1 cellular context compared by ENCODE assay signal in the genomic region with DNA sequence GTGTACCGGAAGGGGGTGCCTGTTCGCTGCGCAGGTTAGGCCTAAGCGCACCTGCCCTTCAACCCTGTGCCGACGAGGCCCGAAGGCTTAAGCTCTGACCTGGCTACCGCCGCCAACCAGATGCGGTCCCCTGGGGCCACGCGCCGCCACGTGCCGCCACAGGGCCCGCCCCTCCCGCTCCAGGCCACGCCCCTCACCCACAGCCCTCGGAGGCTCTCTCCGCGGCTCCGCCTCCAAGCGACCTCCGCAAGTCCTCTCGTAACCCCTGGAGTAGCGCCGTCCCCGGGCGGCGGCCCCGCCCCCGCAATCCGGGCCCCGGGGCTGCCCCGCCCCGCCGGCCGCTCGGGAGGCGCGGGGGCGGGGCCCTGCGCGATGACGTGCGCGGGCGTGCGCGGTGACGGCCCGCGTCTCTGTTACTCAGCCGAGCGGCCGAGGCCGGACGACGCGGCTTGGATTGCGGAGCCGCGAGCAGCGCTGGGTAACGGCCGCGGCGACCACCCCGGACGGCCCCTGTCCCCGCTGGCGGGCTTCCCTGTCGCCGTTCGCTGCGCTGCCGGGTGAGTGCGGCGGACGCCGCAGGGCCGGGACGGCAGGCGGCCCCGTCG.
A peak's percentile ranks its signal among the peaks of the same experiment; 100 is the strongest.
TF ChIP-seq lines count a peak whose summit lies in the region.

A gene (plus strand): TSS at position 413 of the 605 bp plus-strand sequence. CDS start 94,984 bp downstream, outside the sequence.

TF ChIP-seq in HepG2, 621 proteins besides CTCF, POLR2A, EP300 and RAD21 (continued from another document and continues in another):
- TF ChIP-seq, protein P1, sequence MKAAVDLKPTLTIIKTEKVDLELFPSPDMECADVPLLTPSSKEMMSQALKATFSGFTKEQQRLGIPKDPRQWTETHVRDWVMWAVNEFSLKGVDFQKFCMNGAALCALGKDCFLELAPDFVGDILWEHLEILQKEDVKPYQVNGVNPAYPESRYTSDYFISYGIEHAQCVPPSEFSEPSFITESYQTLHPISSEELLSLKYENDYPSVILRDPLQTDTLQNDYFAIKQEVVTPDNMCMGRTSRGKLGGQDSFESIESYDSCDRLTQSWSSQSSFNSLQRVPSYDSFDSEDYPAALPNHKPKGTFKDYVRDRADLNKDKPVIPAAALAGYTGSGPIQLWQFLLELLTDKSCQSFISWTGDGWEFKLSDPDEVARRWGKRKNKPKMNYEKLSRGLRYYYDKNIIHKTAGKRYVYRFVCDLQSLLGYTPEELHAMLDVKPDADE (CRISPR knock-in tag; IDR thresholded peaks at IDR 0.05) = 0 out of 2 replicates have a peak, but pooled peaks have one; percentile 64
- TF ChIP-seq ZNF788 (CRISPR knock-in tag; IDR thresholded peaks at IDR 0.05; ENCODE audit: borderline replicate concordance) (peak; percentile 71; the same call in 1 of the 2 replicates), CC2D1A (CRISPR knock-in tag; IDR thresholded peaks at IDR 0.05) (no peak), ZNF629 (CRISPR knock-in tag; conservative IDR thresholded peaks at IDR 0.05) (0 out of 2 replicates have a peak, but pooled peaks have one; percentile 26), ZBTB3 (CRISPR knock-in tag; IDR thresholded peaks at IDR 0.05; ENCODE audit: borderline replicate concordance, low read depth) (peak; percentile 61; the same call in 1 of the 2 replicates), RCOR2 (CRISPR knock-in tag; IDR thresholded peaks at IDR 0.05) (no peak), POLR2AphosphoS2 (IDR thresholded peaks at IDR 0.05; ENCODE audit: low read depth, low read length) (no peak), TBX2 (CRISPR knock-in tag; IDR thresholded peaks at IDR 0.05; ENCODE audit: borderline replicate concordance) (peak; percentile 58), ZNF713 (CRISPR knock-in tag; IDR thresholded peaks at IDR 0.05) (0 out of 2 replicates have a peak, but pooled peaks have one; percentile 49), ZBTB7B (CRISPR knock-in tag; IDR thresholded peaks at IDR 0.05) (0 out of 2 replicates have a peak, but pooled peaks have one; percentile 37), RFXAP (CRISPR knock-in tag; IDR thresholded peaks at IDR 0.05; ENCODE audit: borderline replicate concordance) (peak; percentile 90), FIP1L1 (IDR thresholded peaks at IDR 0.05; ENCODE audit: borderline replicate concordance, insufficient read depth, low read depth, low read length) (no peak), ZNF230 (CRISPR knock-in tag; IDR thresholded peaks at IDR 0.05) (peak; percentile 94), LCORL (IDR thresholded peaks at IDR 0.05) (no peak), LCORL (CRISPR knock-in tag; IDR thresholded peaks at IDR 0.05) (peak; percentile 61; the same call in 1 of the 2 replicates), ZNF292 (CRISPR knock-in tag; IDR thresholded peaks at IDR 0.05; ENCODE audit: borderline replicate concordance, low read depth) (no peak), ZNF30 (CRISPR knock-in tag; IDR thresholded peaks at IDR 0.05) (peak; percentile 96), ZNF180 (CRISPR knock-in tag; IDR thresholded peaks at IDR 0.05; ENCODE audit: borderline replicate concordance, low read depth) (no peak; the same call in 1 of the 2 replicates), ZEB1 (IDR thresholded peaks at IDR 0.05; ENCODE audit: insufficient replicate concordance, low read depth) (peak; percentile 81), ZBTB7A (CRISPR knock-in tag; IDR thresholded peaks at IDR 0.05) (no peak; the same call in 1 of the 2 replicates), SNAPC2 (CRISPR knock-in tag; IDR thresholded peaks at IDR 0.05) (no peak), PAX8 (CRISPR knock-in tag; IDR thresholded peaks at IDR 0.05; ENCODE audit: borderline replicate concordance) (0 out of 2 replicates have a peak, but pooled peaks have one; percentile 38), FOXO1 (CRISPR knock-in tag; IDR thresholded peaks at IDR 0.05) (no peak), ELF1 (CRISPR knock-in tag; IDR thresholded peaks at IDR 0.05) (no peak), ISX (CRISPR knock-in tag; conservative IDR thresholded peaks at IDR 0.05) (peak; percentile 66; the same call in 1 of the 2 replicates), RARG (CRISPR knock-in tag; IDR thresholded peaks at IDR 0.05; ENCODE audit: low read depth) (no peak), AKAP8 (CRISPR knock-in tag; IDR thresholded peaks at IDR 0.05) (no peak)
- TF ChIP-seq, protein P2, sequence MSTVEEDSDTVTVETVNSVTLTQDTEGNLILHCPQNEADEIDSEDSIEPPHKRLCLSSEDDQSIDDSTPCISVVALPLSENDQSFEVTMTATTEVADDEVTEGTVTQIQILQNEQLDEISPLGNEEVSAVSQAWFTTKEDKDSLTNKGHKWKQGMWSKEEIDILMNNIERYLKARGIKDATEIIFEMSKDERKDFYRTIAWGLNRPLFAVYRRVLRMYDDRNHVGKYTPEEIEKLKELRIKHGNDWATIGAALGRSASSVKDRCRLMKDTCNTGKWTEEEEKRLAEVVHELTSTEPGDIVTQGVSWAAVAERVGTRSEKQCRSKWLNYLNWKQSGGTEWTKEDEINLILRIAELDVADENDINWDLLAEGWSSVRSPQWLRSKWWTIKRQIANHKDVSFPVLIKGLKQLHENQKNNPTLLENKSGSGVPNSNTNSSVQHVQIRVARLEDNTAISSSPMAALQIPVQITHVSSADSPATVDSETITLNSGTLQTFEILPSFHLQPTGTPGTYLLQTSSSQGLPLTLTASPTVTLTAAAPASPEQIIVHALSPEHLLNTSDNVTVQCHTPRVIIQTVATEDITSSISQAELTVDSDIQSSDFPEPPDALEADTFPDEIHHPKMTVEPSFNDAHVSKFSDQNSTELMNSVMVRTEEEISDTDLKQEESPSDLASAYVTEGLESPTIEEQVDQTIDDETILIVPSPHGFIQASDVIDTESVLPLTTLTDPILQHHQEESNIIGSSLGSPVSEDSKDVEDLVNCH (CRISPR knock-in tag; IDR thresholded peaks at IDR 0.05) = 0 out of 2 replicates have a peak, but pooled peaks have one; percentile 44
- TF ChIP-seq, protein P3, sequence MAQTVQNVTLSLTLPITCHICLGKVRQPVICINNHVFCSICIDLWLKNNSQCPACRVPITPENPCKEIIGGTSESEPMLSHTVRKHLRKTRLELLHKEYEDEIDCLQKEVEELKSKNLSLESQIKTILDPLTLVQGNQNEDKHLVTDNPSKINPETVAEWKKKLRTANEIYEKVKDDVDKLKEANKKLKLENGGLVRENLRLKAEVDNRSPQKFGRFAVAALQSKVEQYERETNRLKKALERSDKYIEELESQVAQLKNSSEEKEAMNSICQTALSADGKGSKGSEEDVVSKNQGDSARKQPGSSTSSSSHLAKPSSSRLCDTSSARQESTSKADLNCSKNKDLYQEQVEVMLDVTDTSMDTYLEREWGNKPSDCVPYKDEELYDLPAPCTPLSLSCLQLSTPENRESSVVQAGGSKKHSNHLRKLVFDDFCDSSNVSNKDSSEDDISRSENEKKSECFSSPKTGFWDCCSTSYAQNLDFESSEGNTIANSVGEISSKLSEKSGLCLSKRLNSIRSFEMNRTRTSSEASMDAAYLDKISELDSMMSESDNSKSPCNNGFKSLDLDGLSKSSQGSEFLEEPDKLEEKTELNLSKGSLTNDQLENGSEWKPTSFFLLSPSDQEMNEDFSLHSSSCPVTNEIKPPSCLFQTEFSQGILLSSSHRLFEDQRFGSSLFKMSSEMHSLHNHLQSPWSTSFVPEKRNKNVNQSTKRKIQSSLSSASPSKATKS (CRISPR knock-in tag; IDR thresholded peaks at IDR 0.05) = no peak
- TF ChIP-seq, protein P4, sequence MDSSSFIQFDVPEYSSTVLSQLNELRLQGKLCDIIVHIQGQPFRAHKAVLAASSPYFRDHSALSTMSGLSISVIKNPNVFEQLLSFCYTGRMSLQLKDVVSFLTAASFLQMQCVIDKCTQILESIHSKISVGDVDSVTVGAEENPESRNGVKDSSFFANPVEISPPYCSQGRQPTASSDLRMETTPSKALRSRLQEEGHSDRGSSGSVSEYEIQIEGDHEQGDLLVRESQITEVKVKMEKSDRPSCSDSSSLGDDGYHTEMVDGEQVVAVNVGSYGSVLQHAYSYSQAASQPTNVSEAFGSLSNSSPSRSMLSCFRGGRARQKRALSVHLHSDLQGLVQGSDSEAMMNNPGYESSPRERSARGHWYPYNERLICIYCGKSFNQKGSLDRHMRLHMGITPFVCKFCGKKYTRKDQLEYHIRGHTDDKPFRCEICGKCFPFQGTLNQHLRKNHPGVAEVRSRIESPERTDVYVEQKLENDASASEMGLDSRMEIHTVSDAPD (CRISPR knock-in tag; IDR thresholded peaks at IDR 0.05) = no peak
- TF ChIP-seq, protein P5, sequence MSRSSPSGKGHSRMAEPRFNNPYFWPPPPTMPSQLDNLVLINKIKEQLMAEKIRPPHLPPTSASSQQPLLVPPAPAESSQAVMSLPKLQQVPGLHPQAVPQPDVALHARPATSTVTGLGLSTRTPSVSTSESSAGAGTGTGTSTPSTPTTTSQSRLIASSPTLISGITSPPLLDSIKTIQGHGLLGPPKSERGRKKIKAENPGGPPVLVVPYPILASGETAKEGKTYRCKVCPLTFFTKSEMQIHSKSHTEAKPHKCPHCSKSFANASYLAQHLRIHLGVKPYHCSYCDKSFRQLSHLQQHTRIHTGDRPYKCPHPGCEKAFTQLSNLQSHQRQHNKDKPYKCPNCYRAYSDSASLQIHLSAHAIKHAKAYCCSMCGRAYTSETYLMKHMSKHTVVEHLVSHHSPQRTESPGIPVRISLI (CRISPR knock-in tag; IDR thresholded peaks at IDR 0.05; ENCODE audit: borderline replicate concordance) = 0 out of 2 replicates have a peak, but pooled peaks have one; percentile 25
- TF ChIP-seq, protein P6, sequence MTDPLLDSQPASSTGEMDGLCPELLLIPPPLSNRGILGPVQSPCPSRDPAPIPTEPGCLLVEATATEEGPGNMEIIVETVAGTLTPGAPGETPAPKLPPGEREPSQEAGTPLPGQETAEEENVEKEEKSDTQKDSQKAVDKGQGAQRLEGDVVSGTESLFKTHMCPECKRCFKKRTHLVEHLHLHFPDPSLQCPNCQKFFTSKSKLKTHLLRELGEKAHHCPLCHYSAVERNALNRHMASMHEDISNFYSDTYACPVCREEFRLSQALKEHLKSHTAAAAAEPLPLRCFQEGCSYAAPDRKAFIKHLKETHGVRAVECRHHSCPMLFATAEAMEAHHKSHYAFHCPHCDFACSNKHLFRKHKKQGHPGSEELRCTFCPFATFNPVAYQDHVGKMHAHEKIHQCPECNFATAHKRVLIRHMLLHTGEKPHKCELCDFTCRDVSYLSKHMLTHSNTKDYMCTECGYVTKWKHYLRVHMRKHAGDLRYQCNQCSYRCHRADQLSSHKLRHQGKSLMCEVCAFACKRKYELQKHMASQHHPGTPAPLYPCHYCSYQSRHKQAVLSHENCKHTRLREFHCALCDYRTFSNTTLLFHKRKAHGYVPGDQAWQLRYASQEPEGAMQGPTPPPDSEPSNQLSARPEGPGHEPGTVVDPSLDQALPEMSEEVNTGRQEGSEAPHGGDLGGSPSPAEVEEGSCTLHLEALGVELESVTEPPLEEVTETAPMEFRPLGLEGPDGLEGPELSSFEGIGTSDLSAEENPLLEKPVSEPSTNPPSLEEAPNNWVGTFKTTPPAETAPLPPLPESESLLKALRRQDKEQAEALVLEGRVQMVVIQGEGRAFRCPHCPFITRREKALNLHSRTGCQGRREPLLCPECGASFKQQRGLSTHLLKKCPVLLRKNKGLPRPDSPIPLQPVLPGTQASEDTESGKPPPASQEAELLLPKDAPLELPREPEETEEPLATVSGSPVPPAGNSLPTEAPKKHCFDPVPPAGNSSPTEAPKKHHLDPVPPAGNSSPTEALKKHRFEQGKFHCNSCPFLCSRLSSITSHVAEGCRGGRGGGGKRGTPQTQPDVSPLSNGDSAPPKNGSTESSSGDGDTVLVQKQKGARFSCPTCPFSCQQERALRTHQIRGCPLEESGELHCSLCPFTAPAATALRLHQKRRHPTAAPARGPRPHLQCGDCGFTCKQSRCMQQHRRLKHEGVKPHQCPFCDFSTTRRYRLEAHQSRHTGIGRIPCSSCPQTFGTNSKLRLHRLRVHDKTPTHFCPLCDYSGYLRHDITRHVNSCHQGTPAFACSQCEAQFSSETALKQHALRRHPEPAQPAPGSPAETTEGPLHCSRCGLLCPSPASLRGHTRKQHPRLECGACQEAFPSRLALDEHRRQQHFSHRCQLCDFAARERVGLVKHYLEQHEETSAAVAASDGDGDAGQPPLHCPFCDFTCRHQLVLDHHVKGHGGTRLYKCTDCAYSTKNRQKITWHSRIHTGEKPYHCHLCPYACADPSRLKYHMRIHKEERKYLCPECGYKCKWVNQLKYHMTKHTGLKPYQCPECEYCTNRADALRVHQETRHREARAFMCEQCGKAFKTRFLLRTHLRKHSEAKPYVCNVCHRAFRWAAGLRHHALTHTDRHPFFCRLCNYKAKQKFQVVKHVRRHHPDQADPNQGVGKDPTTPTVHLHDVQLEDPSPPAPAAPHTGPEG (CRISPR knock-in tag; IDR thresholded peaks at IDR 0.05) = no peak; the same call in 1 of the 2 replicates
- TF ChIP-seq, protein P7, sequence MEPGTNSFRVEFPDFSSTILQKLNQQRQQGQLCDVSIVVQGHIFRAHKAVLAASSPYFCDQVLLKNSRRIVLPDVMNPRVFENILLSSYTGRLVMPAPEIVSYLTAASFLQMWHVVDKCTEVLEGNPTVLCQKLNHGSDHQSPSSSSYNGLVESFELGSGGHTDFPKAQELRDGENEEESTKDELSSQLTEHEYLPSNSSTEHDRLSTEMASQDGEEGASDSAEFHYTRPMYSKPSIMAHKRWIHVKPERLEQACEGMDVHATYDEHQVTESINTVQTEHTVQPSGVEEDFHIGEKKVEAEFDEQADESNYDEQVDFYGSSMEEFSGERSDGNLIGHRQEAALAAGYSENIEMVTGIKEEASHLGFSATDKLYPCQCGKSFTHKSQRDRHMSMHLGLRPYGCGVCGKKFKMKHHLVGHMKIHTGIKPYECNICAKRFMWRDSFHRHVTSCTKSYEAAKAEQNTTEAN (CRISPR knock-in tag; conservative IDR thresholded peaks at IDR 0.05) = peak; percentile 59
- TF ChIP-seq, protein P8, sequence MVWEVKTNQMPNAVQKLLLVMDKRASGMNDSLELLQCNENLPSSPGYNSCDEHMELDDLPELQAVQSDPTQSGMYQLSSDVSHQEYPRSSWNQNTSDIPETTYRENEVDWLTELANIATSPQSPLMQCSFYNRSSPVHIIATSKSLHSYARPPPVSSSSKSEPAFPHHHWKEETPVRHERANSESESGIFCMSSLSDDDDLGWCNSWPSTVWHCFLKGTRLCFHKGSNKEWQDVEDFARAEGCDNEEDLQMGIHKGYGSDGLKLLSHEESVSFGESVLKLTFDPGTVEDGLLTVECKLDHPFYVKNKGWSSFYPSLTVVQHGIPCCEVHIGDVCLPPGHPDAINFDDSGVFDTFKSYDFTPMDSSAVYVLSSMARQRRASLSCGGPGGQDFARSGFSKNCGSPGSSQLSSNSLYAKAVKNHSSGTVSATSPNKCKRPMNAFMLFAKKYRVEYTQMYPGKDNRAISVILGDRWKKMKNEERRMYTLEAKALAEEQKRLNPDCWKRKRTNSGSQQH (CRISPR knock-in tag; IDR thresholded peaks at IDR 0.05; ENCODE audit: low read depth) = peak; percentile 48; the same call in 1 of the 2 replicates
- TF ChIP-seq, protein P9, sequence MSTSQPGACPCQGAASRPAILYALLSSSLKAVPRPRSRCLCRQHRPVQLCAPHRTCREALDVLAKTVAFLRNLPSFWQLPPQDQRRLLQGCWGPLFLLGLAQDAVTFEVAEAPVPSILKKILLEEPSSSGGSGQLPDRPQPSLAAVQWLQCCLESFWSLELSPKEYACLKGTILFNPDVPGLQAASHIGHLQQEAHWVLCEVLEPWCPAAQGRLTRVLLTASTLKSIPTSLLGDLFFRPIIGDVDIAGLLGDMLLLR (CRISPR knock-in tag; IDR thresholded peaks at IDR 0.05) = peak; percentile 84; the same call in 1 of the 2 replicates
